Comparison of ENCODE assay signal across 11 cellular contexts in the genomic region with DNA sequence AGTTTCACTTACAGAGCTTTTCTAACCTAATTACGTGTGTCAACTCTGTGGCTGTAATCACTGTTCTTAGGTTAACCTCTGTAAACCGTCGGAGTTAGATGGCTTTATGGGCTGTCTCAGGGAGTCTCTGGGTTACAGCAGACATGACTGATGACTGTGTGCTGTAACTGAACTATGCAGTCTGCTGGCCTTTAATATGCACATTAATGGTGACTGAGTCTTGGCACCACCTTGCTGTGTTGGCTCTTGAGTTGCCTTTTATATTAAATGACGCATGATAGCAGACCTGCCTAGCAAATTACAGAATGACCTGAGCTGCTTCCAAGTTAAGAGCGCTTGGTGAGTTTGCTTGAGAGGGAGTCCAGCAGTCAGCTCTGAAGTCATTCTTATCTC.
DNase-seq lines count a peak whose midpoint lies in the region; ATAC-seq and TF ChIP-seq lines count a peak whose summit lies in the region.
"Had no signal": no experiment of that assay in that cellular context is flagged by ENCODE, and none has a peak within 500 bp of the region (broad histone marks: within the 10 kb centered on the region; RNA-seq: fewer than 3 reads in every experiment).

No MANE protein-coding gene starts in this region.

- no peaks in the 10 kb centered on the region for H3K36me3 Mint-ChIP-seq in CD8-positive, alpha-beta T cell
- no peaks in the 10 kb centered on the region for H3K36me3 Mint-ChIP-seq in endothelial cell (ENCODE audit: low read depth, unreplicated experiment)

- no peak for ATAC-seq in CD8-positive, alpha-beta T cell
- ATAC-seq in GM21529 (IDR thresholded peaks at IDR 0.05; ENCODE audit: unreplicated experiment): no peak
- ATAC-seq: activated CD8-positive, alpha-beta T cell treated with anti-CD3 and anti-CD28 coated beads, Interleukin-2, amount 10 ng/mL, durations not matched to agents 7 days and 5 days had no signal

- H3K27ac ChIP-seq in esophagus muscularis mucosa (replicated peaks in 1 of 4): peak overlapping the region in 1 of 4 donors; percentile 74
- H3K27ac ChIP-seq in CD8-positive, alpha-beta T cell (ENCODE audit: low read depth, low read length): no peak overlapping the region

- H3K9me3 ChIP-seq in esophagus muscularis mucosa: no peaks in the 10 kb centered on the region
- H3K9me3 ChIP-seq in CD8-positive, alpha-beta T cell (ENCODE audit: low read length): no peaks in the 10 kb centered on the region
- H3K9me3 ChIP-seq: ascending aorta had no signal

- no peak overlapping the region for H3K4me3 Mint-ChIP-seq in CD8-positive, alpha-beta T cell
- no peak overlapping the region for H3K4me3 Mint-ChIP-seq in endothelial cell (ENCODE audit: unreplicated experiment)
- H3K4me3 Mint-ChIP-seq: activated CD8-positive, alpha-beta T cell treated with anti-CD3 and anti-CD28 coated beads, Interleukin-2, amount 10 ng/mL, durations not matched to agents 7 days and 5 days; stimulated activated naive CD8-positive, alpha-beta T cell treated with anti-CD3 and anti-CD28 coated beads, Interleukin-15, Interleukin-2, amounts not matched to agents 100 ng/mL and 50 ng/mL, for 24 hours had no signal

- H3K27me3 Mint-ChIP-seq in CD8-positive, alpha-beta T cell (ENCODE audit: low read depth): peaks cover 34% of the 10 kb centered on the region
- peaks cover 1% of the 10 kb centered on the region for H3K27me3 Mint-ChIP-seq in endothelial cell (ENCODE audit: unreplicated experiment)

- POLR2A ChIA-PET in HEK293T (lab: Yijun Ruan, JAX): no interaction called here
- POLR2A ChIA-PET in CD8-positive, alpha-beta T cell (lab: Charles Lee): no interaction called here

- H3K27ac Mint-ChIP-seq in CD8-positive, alpha-beta T cell: no peak overlapping the region
- H3K27ac Mint-ChIP-seq in endothelial cell (ENCODE audit: unreplicated experiment): no peak overlapping the region
- H3K27ac Mint-ChIP-seq: activated CD8-positive, alpha-beta T cell treated with anti-CD3 and anti-CD28 coated beads, Interleukin-2, amount 10 ng/mL, durations not matched to agents 7 days and 5 days; stimulated activated naive CD8-positive, alpha-beta T cell treated with anti-CD3 and anti-CD28 coated beads, Interleukin-15, Interleukin-2, amounts not matched to agents 100 ng/mL and 50 ng/mL, for 24 hours had no signal

- no peak for DNase-seq in HEK293T (ENCODE audit: extremely low spot score)
- peak; percentile 67 for DNase-seq in NCI-H345 (lab: John Stamatoyannopoulos, UW)
- DNase-seq in esophagus muscularis mucosa (ENCODE audit: extremely low spot score): peak; percentile 87
- DNase-seq in renal cortical epithelial cell (ENCODE audit: low read depth): peak; percentile 59
- no peak for DNase-seq in CD8-positive, alpha-beta T cell
- DNase-seq in NCI-H524 treated with DMSO at 0.1 percent for 48 hours (lab: John Stamatoyannopoulos, UW): no peak
- no peak for DNase-seq in endothelial cell (ENCODE audit: low spot score)
- DNase-seq: activated CD8-positive, alpha-beta T cell treated with anti-CD3 and anti-CD28 coated beads, Interleukin-2, amount 10 ng/mL, durations not matched to agents 7 days and 5 days had no signal

- H3K9me3 Mint-ChIP-seq in CD8-positive, alpha-beta T cell: no peaks in the 10 kb centered on the region
- no peaks in the 10 kb centered on the region for H3K9me3 Mint-ChIP-seq in endothelial cell (ENCODE audit: unreplicated experiment)
- H3K9me3 Mint-ChIP-seq: stimulated activated naive CD8-positive, alpha-beta T cell treated with anti-CD3 and anti-CD28 coated beads, Interleukin-15, Interleukin-2, amounts not matched to agents 100 ng/mL and 50 ng/mL, for 24 hours had no signal

- intact Hi-C loops in esophagus muscularis mucosa (cut with DNase I): no loop called here
- intact Hi-C loops in CD8-positive, alpha-beta T cell (cut with DNase I, micrococcal nuclease): no loop called here

- no peak overlapping the region for H3K4me3 ChIP-seq in esophagus muscularis mucosa
- H3K4me3 ChIP-seq in CD8-positive, alpha-beta T cell (ENCODE audit: low read depth, low read length): no peak overlapping the region
- H3K4me3 ChIP-seq: ascending aorta had no signal

- no peaks in the 10 kb centered on the region for H3K4me1 Mint-ChIP-seq in CD8-positive, alpha-beta T cell (ENCODE audit: low read depth)
- H3K4me1 Mint-ChIP-seq in endothelial cell (ENCODE audit: unreplicated experiment): peaks cover 12% of the 10 kb centered on the region

- CTCF ChIA-PET in HEK293T (lab: Yijun Ruan, JAX): no interaction called here
- CTCF ChIA-PET in CD8-positive, alpha-beta T cell (lab: Charles Lee): no interaction called here

- no peak for TF ChIP-seq EP300 in esophagus muscularis mucosa (IDR thresholded peaks at IDR 0.05)

- no peak for TF ChIP-seq POLR2A in esophagus muscularis mucosa (IDR thresholded peaks at IDR 0.05; ENCODE audit: low read depth)

- peaks cover 29 to 51% (median 48%) of the 10 kb centered on the region in 4 donors for H3K4me1 ChIP-seq in esophagus muscularis mucosa
- H3K4me1 ChIP-seq in CD8-positive, alpha-beta T cell (ENCODE audit: insufficient read depth, low read length): no peaks in the 10 kb centered on the region

- no peak for TF ChIP-seq CTCF in esophagus muscularis mucosa (IDR thresholded peaks at IDR 0.05)
- TF ChIP-seq CTCF in CD8-positive, alpha-beta T cell (IDR thresholded peaks at IDR 0.05): no peak
- TF ChIP-seq CTCF in endothelial cell (IDR thresholded peaks at IDR 0.05; ENCODE audit: unreplicated experiment): no peak

- H3K36me3 ChIP-seq in esophagus muscularis mucosa: no peaks in the 10 kb centered on the region
- no peaks in the 10 kb centered on the region for H3K36me3 ChIP-seq in CD8-positive, alpha-beta T cell (ENCODE audit: insufficient read depth, low read length)
- H3K36me3 ChIP-seq: ascending aorta had no signal

- WGBS in esophagus muscularis mucosa: 64% methylated on average over 4 of the region's 5 CpGs

- H3K27me3 ChIP-seq in esophagus muscularis mucosa: peaks cover 0 to 7% (median 0%) of the 10 kb centered on the region in 4 donors
- no peaks in the 10 kb centered on the region for H3K27me3 ChIP-seq in CD8-positive, alpha-beta T cell (ENCODE audit: insufficient read depth, low read length)
- H3K27me3 ChIP-seq: ascending aorta had no signal

TF ChIP-seq in HEK293T, 16 proteins besides CTCF, POLR2A, EP300 and RAD21:
- TF ChIP-seq FOXK2 (IDR thresholded peaks at IDR 0.05): no peak
- TF ChIP-seq, protein P1, sequence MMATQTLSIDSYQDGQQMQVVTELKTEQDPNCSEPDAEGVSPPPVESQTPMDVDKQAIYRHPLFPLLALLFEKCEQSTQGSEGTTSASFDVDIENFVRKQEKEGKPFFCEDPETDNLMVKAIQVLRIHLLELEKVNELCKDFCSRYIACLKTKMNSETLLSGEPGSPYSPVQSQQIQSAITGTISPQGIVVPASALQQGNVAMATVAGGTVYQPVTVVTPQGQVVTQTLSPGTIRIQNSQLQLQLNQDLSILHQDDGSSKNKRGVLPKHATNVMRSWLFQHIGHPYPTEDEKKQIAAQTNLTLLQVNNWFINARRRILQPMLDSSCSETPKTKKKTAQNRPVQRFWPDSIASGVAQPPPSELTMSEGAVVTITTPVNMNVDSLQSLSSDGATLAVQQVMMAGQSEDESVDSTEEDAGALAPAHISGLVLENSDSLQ (IDR thresholded peaks at IDR 0.05): peak; percentile 52

Comparison
In these comparisons a context has a peak if more than half of its experiments do, and no peak if none do; other contexts are left out.
1. DNase-seq: peak in NCI-H345 (single experiment), esophagus muscularis mucosa (single experiment) and renal cortical epithelial cell (single experiment); none in HEK293T (single experiment), CD8-positive, alpha-beta T cell (0 of 7), NCI-H524 treated with DMSO at 0.1 percent for 48 hours (single experiment) and endothelial cell (single experiment).